ENCODE assay signal across 15 cellular contexts in the genomic region with DNA sequence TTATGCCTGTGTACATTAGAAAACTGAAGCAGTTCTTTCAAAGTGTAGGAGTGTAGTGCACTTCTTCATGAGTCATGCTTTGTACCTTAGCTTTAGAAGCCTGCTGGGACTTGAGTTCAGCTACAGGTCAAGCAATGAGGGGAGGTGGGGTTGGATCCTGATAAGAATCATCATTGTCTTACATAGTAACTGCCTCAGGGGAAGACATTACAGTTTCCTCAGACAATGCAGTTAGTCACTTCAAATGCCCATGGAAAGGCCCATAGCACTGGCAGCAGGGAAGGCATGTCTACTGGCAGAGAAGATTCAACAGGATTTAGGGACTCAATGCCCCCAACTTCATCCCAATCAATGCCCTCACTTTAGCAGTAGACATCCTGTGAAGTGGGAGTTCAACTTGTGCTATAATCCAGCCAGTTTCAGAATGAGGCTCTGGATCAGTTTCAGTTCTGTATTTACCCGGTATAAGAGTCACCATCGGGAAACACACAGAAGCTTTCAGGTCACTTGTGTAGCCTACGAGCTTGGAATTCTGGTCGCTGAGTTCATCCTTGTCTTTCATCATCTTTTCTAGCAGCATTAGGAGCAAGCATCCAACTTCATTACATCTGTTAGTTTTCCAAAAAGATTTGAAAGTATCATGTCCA.
DNase-seq lines count a peak whose midpoint lies in the region; ATAC-seq and TF ChIP-seq lines count a peak whose summit lies in the region.
"Had no signal": no experiment of that assay in that cellular context is flagged by ENCODE, and none has a peak within 500 bp of the region (broad histone marks: within the 10 kb centered on the region; RNA-seq: fewer than 3 reads in every experiment).

No MANE protein-coding gene starts in this region.

- in situ Hi-C loops in astrocyte of the spinal cord (cut with HindIII; ENCODE audit: low sequenced_read_pairs): no loop called here

- H3K27ac Mint-ChIP-seq in mesothelial cell of epicardium: peak overlapping the region; percentile 55
- H3K27ac Mint-ChIP-seq: CD4-positive, alpha-beta T cell had no signal

- peaks cover 2% of the 10 kb centered on the region for H3K9me3 Mint-ChIP-seq in mesothelial cell of epicardium
- H3K9me3 Mint-ChIP-seq: CD4-positive, alpha-beta T cell had no signal

- no peak overlapping the region for H3K4me3 ChIP-seq in astrocyte of the spinal cord (ENCODE audit: low read depth, low read length)
- H3K4me3 ChIP-seq: lung, skin epidermis, thoracic aorta had no signal

- H3K36me3 Mint-ChIP-seq in mesothelial cell of epicardium: peaks cover 7% of the 10 kb centered on the region

- DNase-seq in H4 (ENCODE audit: low spot score): peak; percentile 68
- peak; percentile 86 for DNase-seq in NCI-H69 (lab: John Stamatoyannopoulos, UW)
- DNase-seq in astrocyte of the spinal cord (ENCODE audit: low read depth, low spot score): peak; percentile 85
- no peak for DNase-seq in mesothelial cell of epicardium (ENCODE audit: low spot score in 2 of 2, unreplicated experiment in 2 of 2)
- DNase-seq in NCI-H146 treated with DMSO at 0.1 percent for 48 hours (lab: John Stamatoyannopoulos, UW; ENCODE audit: unreplicated experiment): no peak
- DNase-seq in activated naive CD4-positive, alpha-beta T cell treated with Interleukin-2 at 50 U/mL for 16 hours: no peak
- DNase-seq in left ventricle myocardium superior: no peak
- DNase-seq: activated CD4-positive, alpha-beta T cell treated with anti-CD3 and anti-CD28 coated beads, Interleukin-2, amount 50 U/mL, for 48 hours; activated effector memory CD4-positive, alpha-beta T cell treated with Interleukin-2 at 50 U/mL for 16 hours; caudate nucleus; CD4-positive, alpha-beta T cell had no signal

- no peak for TF ChIP-seq CTCF in astrocyte of the spinal cord (IDR thresholded peaks at IDR 0.05; ENCODE audit: low read depth, low read length)
- TF ChIP-seq CTCF in mesothelial cell of epicardium (IDR thresholded peaks at IDR 0.05; ENCODE audit: unreplicated experiment): no peak

- H3K4me1 Mint-ChIP-seq in mesothelial cell of epicardium: peaks cover 30% of the 10 kb centered on the region

- H3K27me3 Mint-ChIP-seq in mesothelial cell of epicardium (ENCODE audit: low read depth): no peaks in the 10 kb centered on the region
- H3K27me3 Mint-ChIP-seq: CD4-positive, alpha-beta T cell had no signal

- ATAC-seq in GM19395 (IDR thresholded peaks at IDR 0.05; ENCODE audit: unreplicated experiment) (no peak), left ventricle myocardium superior (no peak)

- intact Hi-C loops in left ventricle myocardium superior (cut with micrococcal nuclease): no loop called here

- H3K4me3 Mint-ChIP-seq in mesothelial cell of epicardium: no peak overlapping the region
- H3K4me3 Mint-ChIP-seq: CD4-positive, alpha-beta T cell had no signal

Comparison
In these comparisons a context has a peak if more than half of its experiments do, and no peak if none do; other contexts are left out.
1. DNase-seq: peak in H4 (single experiment), NCI-H69 (single experiment) and astrocyte of the spinal cord (single experiment); none in mesothelial cell of epicardium (0 of 2), NCI-H146 treated with DMSO at 0.1 percent for 48 hours (single experiment), activated naive CD4-positive, alpha-beta T cell treated with Interleukin-2 at 50 U/mL for 16 hours (single experiment) and left ventricle myocardium superior (single experiment).